Comparison of ENCODE assay signal across 8 cellular contexts in genomic region chr14:73850940-73851339, GRCh38. TPM values are rescaled to one million over a fixed set of nuclear protein-coding genes. Genes with fewer than 3 reads are reported as not detected.
DNase-seq lines count a peak whose midpoint lies in the region; ATAC-seq and TF ChIP-seq lines count a peak whose summit lies in the region.

No MANE protein-coding gene starts in this region.

- no peaks in the 10 kb centered on the region for H3K36me3 ChIP-seq in muscle layer of colon (ENCODE audit: insufficient read depth, low read length)

- H3K4me1 ChIP-seq in muscle layer of colon (ENCODE audit: insufficient read depth, low read length), result peaks cover 8% of the 10 kb centered on the region

- H3K4me3 ChIP-seq in coronary artery (peak overlapping the region; percentile 74), muscle layer of colon (ENCODE audit: low read depth in 1 of 2, low read length in 2 of 2) (peak overlapping the region; percentile 73 to 74)

- no peaks in the 10 kb centered on the region for H3K9me3 ChIP-seq in muscle layer of colon (ENCODE audit: low read length)

- peak; percentile 48 for DNase-seq in Daoy (ENCODE audit: low read depth)
- DNase-seq in NCI-H748 (lab: John Stamatoyannopoulos, UW; ENCODE audit: unreplicated experiment), result peak; percentile 31
- no peak for DNase-seq in coronary artery (ENCODE audit: low spot score)
- DNase-seq in effector CD8-positive, alpha-beta T cell (lab: John Stamatoyannopoulos, UW), result no peak
- no peak for DNase-seq in retina
- no peak for DNase-seq in Kasumi-1 (lab: John Stamatoyannopoulos, UW)

- ATAC-seq in GM21367 (IDR thresholded peaks at IDR 0.05; ENCODE audit: unreplicated experiment), result no peak

- no peaks in the 10 kb centered on the region for H3K27me3 ChIP-seq in muscle layer of colon (ENCODE audit: control insufficient read depth in 1 of 2, insufficient read depth in 2 of 2, low read length in 2 of 2)

- H3K9ac ChIP-seq in muscle layer of colon (ENCODE audit: low read length), result peak overlapping the region; percentile 97

- no peak for TF ChIP-seq CTCF in coronary artery (IDR thresholded peaks at IDR 0.05)

- H3K27ac ChIP-seq in coronary artery (peak overlapping the region; percentile 90 to 93), muscle layer of colon (ENCODE audit: low read depth, low read length) (peak overlapping the region; percentile 92)

RNA-seq across cellular contexts. Expression of gene PTGR2, which starts 0.7 kb away (rescaled TPM):
- 6.2 and 18.3 TPM in 2 replicates for total RNA-seq in Daoy (2014; rRNA removed; shearing (Covaris generic))

RNA-seq across cellular contexts. Expression of gene ZNF410, which starts 35.7 kb away (rescaled TPM):
- total RNA-seq in Daoy (2014; rRNA removed; shearing (Covaris generic)), result 119 and 142 TPM in 2 replicates

Comparison
In these comparisons a context has a peak if more than half of its experiments do, and no peak if none do; other contexts are left out.
1. DNase-seq: peak in Daoy (single experiment) and NCI-H748 (single experiment); none in coronary artery (single experiment), effector CD8-positive, alpha-beta T cell (single experiment), retina (single experiment) and Kasumi-1 (0 of 2).